ENCODE assay signal across 20 cellular contexts in the genomic region with DNA sequence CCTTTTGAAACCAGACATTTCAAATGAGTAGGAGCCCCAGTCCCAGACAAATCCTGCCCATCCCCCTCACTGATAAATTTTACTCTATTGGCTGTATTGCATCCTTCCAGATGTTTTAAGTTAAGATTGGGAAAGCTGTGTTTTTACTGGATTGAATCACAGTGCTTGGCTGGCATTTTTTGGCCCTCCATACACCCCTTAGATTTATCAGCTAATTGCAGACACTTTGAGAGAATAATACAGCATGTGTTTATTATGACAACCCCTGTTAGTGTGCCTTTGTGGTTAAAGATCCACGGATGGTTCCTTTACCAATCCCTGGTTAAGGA.
DNase-seq lines count a peak whose midpoint lies in the region; ATAC-seq and TF ChIP-seq lines count a peak whose summit lies in the region.
"Had no signal": no experiment of that assay in that cellular context is flagged by ENCODE, and none has a peak within 500 bp of the region (broad histone marks: within the 10 kb centered on the region; RNA-seq: fewer than 3 reads in every experiment).

No MANE protein-coding gene starts in this region.

- no peaks in the 10 kb centered on the region for H3K79me1 ChIP-seq in neuronal stem cell (ENCODE audit: low read depth, low read length)

- ATAC-seq in Panc1 (no peak), mucosa of descending colon (no peak), GM19328 (IDR thresholded peaks at IDR 0.05; ENCODE audit: unreplicated experiment) (no peak)
- ATAC-seq: activated CD8-positive, alpha-beta memory T cell treated with anti-CD3 and anti-CD28 coated beads, Interleukin-2, amount 10 ng/mL, durations not matched to agents 7 days and 5 days; lower lobe of right lung; stimulated activated naive B cell treated with anti-CD40 and anti-IgM and Interleukin-4, amounts not matched to agents 10 μg/mL and 1 μg/mL and 100 μg/mL, for 72 hours had no signal

- 0 out of 2 replicates have a peak overlapping the region, but pooled peaks have one; percentile 9 for H3K27ac ChIP-seq in Panc1 (ENCODE audit: low read length)
- H3K27ac ChIP-seq in neuronal stem cell (replicated peaks; ENCODE audit: low read length) = no peak overlapping the region

- H3K4me3 ChIP-seq in AG09309 (ENCODE audit: control insufficient read depth, low read depth, low read length) = no peak overlapping the region
- H3K4me3 ChIP-seq in Panc1 (ENCODE audit: low read depth in 2 of 2, low read length in 2 of 2) = no peak overlapping the region
- H3K4me3 ChIP-seq in neuronal stem cell (ENCODE audit: low read length in 2 of 2) = no peak overlapping the region
- no peak overlapping the region for H3K4me3 ChIP-seq in mucosa of descending colon
- H3K4me3 ChIP-seq: lower lobe of right lung, upper lobe of left lung had no signal

- no peak overlapping the region for H2BK120ac ChIP-seq in neuronal stem cell (ENCODE audit: low read depth, low read length)

- no peak overlapping the region for H4K91ac ChIP-seq in neuronal stem cell (ENCODE audit: low read depth, low read length, poor library complexity)

- DNase-seq in AG09309 (ENCODE audit: low read depth) = peak; percentile 65
- no peak for DNase-seq in Panc1 (ENCODE audit: low read depth, low spot score)
- DNase-seq in fibroblast of peridontal ligament (ENCODE audit: extremely low read depth) = peak; percentile 86
- no peak for DNase-seq in neuronal stem cell (ENCODE audit: low spot score)
- DNase-seq in mucosa of descending colon = no peak
- no peak for DNase-seq in dermis blood vessel endothelial cell
- no peak for DNase-seq in AML-193 (lab: John Stamatoyannopoulos, UW)
- DNase-seq: activated CD4-positive, alpha-beta T cell treated with anti-CD3 and anti-CD28 coated beads for 1 hour; activated CD8-positive, alpha-beta memory T cell treated with anti-CD3 and anti-CD28 coated beads, Interleukin-2, amount 10 ng/mL, durations not matched to agents 7 days and 5 days; cerebellar nuclear complex; COR-L47; endodermal cell; lower lobe of right lung; NCI-H1694; NCI-H226; stimulated activated CD4-positive, alpha-beta T cell treated with anti-CD3 and anti-CD28 coated beads, Interleukin-12 subunit alpha, Interleukin-12 subunit beta, amount 100 ng/mL, for 4 hours; stimulated activated naive B cell treated with anti-CD40 and anti-IgM and Interleukin-4, amounts not matched to agents 10 μg/mL and 1 μg/mL and 100 μg/mL, for 72 hours; T-helper 9 cell; upper lobe of left lung had no signal

- WGBS in neuronal stem cell (ENCODE audit: extremely low coverage in 2 of 2, insufficient read length in 2 of 2, insufficient replicate concordance in 1 of 2), 2 donors = no CpG with 5 or more reads among the region's 1 CpG

- H3K18ac ChIP-seq in neuronal stem cell (ENCODE audit: low read length) = no peak overlapping the region

- H3K27me3 ChIP-seq in Panc1 (ENCODE audit: control insufficient read depth, insufficient read depth, low read length) (no peaks in the 10 kb centered on the region), neuronal stem cell (ENCODE audit: control insufficient read depth in 3 of 3, insufficient read depth in 3 of 3, low read depth in 1 of 3, low read length in 3 of 3) (no peaks in the 10 kb centered on the region)
- H3K27me3 ChIP-seq: upper lobe of left lung had no signal

- BruUV-seq in Panc1 (replicated peaks; lab: Mats Ljungman, UMichigan) = no TSS peak

- CTCF ChIA-PET in Panc1 (lab: Charles Lee) = no interaction called here

- H2BK5ac ChIP-seq in neuronal stem cell (ENCODE audit: low read length) = no peak overlapping the region

- no peak overlapping the region for H3K4me2 ChIP-seq in neuronal stem cell (ENCODE audit: insufficient read depth, low read length, poor library complexity, severe bottlenecking)

- no peak overlapping the region for H3K14ac ChIP-seq in neuronal stem cell (ENCODE audit: low read length)

- H3K9ac ChIP-seq in neuronal stem cell (ENCODE audit: low read depth, low read length, poor library complexity) = peak overlapping the region; percentile 47

- H2BK15ac ChIP-seq in neuronal stem cell (ENCODE audit: low read length) = no peak overlapping the region

- in situ Hi-C loops in Panc1 (cut with HindIII; ENCODE audit: low pct_unique_long_range_greater_than_20kb, low sequenced_read_pairs) = no loop called here

- no peak overlapping the region for H2AK5ac ChIP-seq in neuronal stem cell (ENCODE audit: low read depth, low read length)

- H2AFZ ChIP-seq in neuronal stem cell (ENCODE audit: low read length) = no peak overlapping the region

- H3K4me1 ChIP-seq in Panc1 (ENCODE audit: control insufficient read depth, insufficient read depth, low read length) (peaks cover 17% of the 10 kb centered on the region), neuronal stem cell (ENCODE audit: control insufficient read depth in 2 of 2, insufficient read depth in 1 of 2, low read depth in 1 of 2, low read length in 2 of 2) (peaks cover 0 to 2% of the 10 kb centered on the region in 2 donors), mucosa of descending colon (ENCODE audit: low read depth) (peaks cover 2% of the 10 kb centered on the region)

- H3K9me3 ChIP-seq in Panc1 (ENCODE audit: control insufficient read depth, insufficient read depth, low read depth, low read length) = no peaks in the 10 kb centered on the region
- no peaks in the 10 kb centered on the region for H3K9me3 ChIP-seq in neuronal stem cell (replicated peaks in 1 of 2; ENCODE audit: control insufficient read depth in 2 of 2, insufficient read depth in 1 of 2, low read depth in 1 of 2, low read length in 2 of 2)
- H3K9me3 ChIP-seq in mucosa of descending colon = no peaks in the 10 kb centered on the region
- H3K9me3 ChIP-seq: lower lobe of right lung, upper lobe of left lung had no signal

- H3K23ac ChIP-seq in neuronal stem cell (ENCODE audit: low read depth, low read length, poor library complexity) = no peak overlapping the region

- intact Hi-C loops in Panc1 (cut with micrococcal nuclease; ENCODE audit: unreplicated experiment) (no loop called here), mucosa of descending colon (cut with DNase I, micrococcal nuclease) (no loop called here)

- TF ChIP-seq CTCF in AG09309 (IDR thresholded peaks at IDR 0.05; ENCODE audit: control insufficient read depth, insufficient read depth, low read depth, low read length, missing control alignments) = no peak
- TF ChIP-seq CTCF in Panc1 (IDR thresholded peaks at IDR 0.05) = no peak
- no peak for TF ChIP-seq CTCF in mucosa of descending colon (IDR thresholded peaks at IDR 0.05)

- no peak overlapping the region for H3K4ac ChIP-seq in neuronal stem cell (ENCODE audit: low read length)

- no peak overlapping the region for H2BK12ac ChIP-seq in neuronal stem cell (ENCODE audit: low read length)

- H3K36me3 ChIP-seq in Panc1 (ENCODE audit: control insufficient read depth, insufficient read depth, low read length) = peaks cover 2% of the 10 kb centered on the region; the same call in 1 of the 2 replicates
- H3K36me3 ChIP-seq in neuronal stem cell (replicated peaks in 1 of 2; ENCODE audit: control insufficient read depth in 2 of 2, insufficient read depth in 2 of 2, low read length in 2 of 2) = peaks cover 0 to 76% of the 10 kb centered on the region in 2 donors
- no peaks in the 10 kb centered on the region for H3K36me3 ChIP-seq in mucosa of descending colon (ENCODE audit: low read depth)
- H3K36me3 ChIP-seq: upper lobe of left lung had no signal

- POLR2A ChIA-PET in Panc1 (lab: Charles Lee) = no interaction called here

- H4K8ac ChIP-seq in neuronal stem cell (ENCODE audit: low read depth, low read length) = no peak overlapping the region

Comparison
In these comparisons a context has a peak if more than half of its experiments do, and no peak if none do; other contexts are left out.
1. DNase-seq: peak in AG09309 (single experiment) and fibroblast of peridontal ligament (single experiment); none in Panc1 (single experiment), neuronal stem cell (single experiment), mucosa of descending colon (0 of 3), dermis blood vessel endothelial cell (single experiment) and AML-193 (0 of 2).